30 cellular contexts compared by ENCODE assay signal in the genomic region with DNA sequence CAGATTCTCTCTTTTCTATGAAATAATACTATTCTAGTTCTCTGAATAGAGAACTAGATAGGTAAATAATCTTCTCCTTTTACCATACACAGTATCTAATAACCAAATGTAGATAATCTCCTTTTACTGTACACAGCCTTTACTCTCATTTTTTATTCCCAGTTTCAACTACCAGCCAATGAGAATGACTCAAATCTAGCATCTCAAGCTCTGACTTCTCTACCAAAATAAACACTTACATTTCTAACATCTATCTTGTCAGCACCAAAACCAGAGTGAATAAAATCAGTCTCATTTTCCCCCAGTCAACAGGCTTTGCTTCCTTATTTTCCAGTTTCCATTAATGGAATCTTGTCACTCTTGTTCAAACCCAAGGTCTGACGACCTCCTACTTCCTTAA.
"Had no signal": no experiment of that assay in that cellular context is flagged by ENCODE, and none has a peak within 500 bp of the region (broad histone marks: within the 10 kb centered on the region; RNA-seq: fewer than 3 reads in every experiment).

No MANE protein-coding gene starts in this region.

- H3K36me3 Mint-ChIP-seq: activated naive CD4-positive, alpha-beta T cell treated with anti-CD3 and anti-CD28 coated beads, Interleukin-2, amount 50 U/mL, for 72 hours had no signal

- DNase-seq: activated CD4-positive, alpha-beta memory T cell treated with anti-CD3 and anti-CD28 coated beads for 36 hours; activated CD4-positive, alpha-beta T cell treated with anti-CD3 and anti-CD28 coated beads, Interleukin-2, amount 10 ng/mL, durations not matched to agents 24 days and 14 days; activated CD4-positive, CD25-positive, alpha-beta regulatory T cell treated with anti-CD3 and anti-CD28 coated beads, Interleukin-2, amount 50 U/mL, for 72 hours; activated CD8-positive, alpha-beta memory T cell treated with anti-CD3 and anti-CD28 coated beads, Interleukin-2, amount 50 U/mL, for 4 hours; activated gamma-delta T cell treated with Interleukin-2 at 50 U/mL for 16 hours; activated T-cell treated with anti-CD3 and anti-CD28 coated beads, Interleukin-2, amount 50 U/mL, for 4 hours; central memory CD4-positive, alpha-beta T cell; colonic mucosa; effector CD8-positive, alpha-beta T cell; esophagus squamous epithelium; head of caudate nucleus; hypothalamus; immature natural killer cell; kidney; left colon; mammary epithelial cell; midbrain; naive thymus-derived CD8-positive, alpha-beta T cell; occipital lobe; right cardiac atrium; stimulated activated CD4-positive, alpha-beta T cell treated with anti-CD3 and anti-CD28 coated beads, Interleukin-15, amount 100 ng/mL, for 24 hours; stimulated activated CD4-positive, alpha-beta T cell treated with anti-CD3 and anti-CD28 coated beads, Interleukin-2, amount 100 ng/mL, for 24 hours; stimulated activated naive B cell treated with anti-CD40 and anti-IgM and Interleukin-4, amounts not matched to agents 10 μg/mL and 1 μg/mL and 100 μg/mL, for 72 hours; stomach; T-cell; thyroid gland; upper lobe of left lung had no signal

- H3K9me3 Mint-ChIP-seq: activated CD4-positive, alpha-beta memory T cell treated with anti-CD3 and anti-CD28 coated beads for 36 hours; activated CD4-positive, alpha-beta T cell treated with anti-CD3 and anti-CD28 coated beads, Interleukin-2, amount 10 ng/mL, durations not matched to agents 24 days and 14 days; activated naive CD4-positive, alpha-beta T cell treated with anti-CD3 and anti-CD28 coated beads, Interleukin-2, amount 50 U/mL, for 72 hours; activated T-cell treated with anti-CD3 and anti-CD28 coated beads, Interleukin-2, amount 50 U/mL, for 4 hours; activated T-helper 17 cell treated with anti-CD3 and anti-CD28 coated beads, Interleukin-2, amount 50 U/mL, for 72 hours; immature natural killer cell; naive thymus-derived CD8-positive, alpha-beta T cell; neural crest cell; stimulated activated naive B cell treated with anti-CD40 and anti-IgM and Interleukin-4, amounts not matched to agents 10 μg/mL and 1 μg/mL and 100 μg/mL, for 72 hours; T-cell had no signal

- H3K4me3 Mint-ChIP-seq: activated CD4-positive, alpha-beta memory T cell treated with anti-CD3 and anti-CD28 coated beads for 36 hours; activated CD4-positive, alpha-beta T cell treated with anti-CD3 and anti-CD28 coated beads, Interleukin-2, amount 10 ng/mL, durations not matched to agents 24 days and 14 days; activated T-cell treated with anti-CD3 and anti-CD28 coated beads, Interleukin-2, amount 50 U/mL, for 4 hours; activated T-helper 17 cell treated with anti-CD3 and anti-CD28 coated beads, Interleukin-2, amount 50 U/mL, for 72 hours; immature natural killer cell; naive thymus-derived CD8-positive, alpha-beta T cell; neural crest cell; stimulated activated naive B cell treated with anti-CD40 and anti-IgM and Interleukin-4, amounts not matched to agents 10 μg/mL and 1 μg/mL and 100 μg/mL, for 72 hours; T-cell had no signal

- H3K4me1 Mint-ChIP-seq: neural crest cell had no signal

- ATAC-seq: activated naive CD4-positive, alpha-beta T cell treated with anti-CD3 and anti-CD28 coated beads, Interleukin-2, amount 50 U/mL, for 72 hours; activated T-cell treated with anti-CD3 and anti-CD28 coated beads, Interleukin-2, amount 50 U/mL, for 4 hours; activated T-helper 17 cell treated with anti-CD3 and anti-CD28 coated beads, Interleukin-2, amount 50 U/mL, for 72 hours; left colon; naive thymus-derived CD8-positive, alpha-beta T cell; right cardiac atrium; stimulated activated naive B cell treated with anti-CD40 and anti-IgM and Interleukin-4, amounts not matched to agents 10 μg/mL and 1 μg/mL and 100 μg/mL, for 72 hours; T-cell had no signal

- H3K27ac Mint-ChIP-seq: activated CD4-positive, alpha-beta memory T cell treated with anti-CD3 and anti-CD28 coated beads for 36 hours; activated CD4-positive, alpha-beta T cell treated with anti-CD3 and anti-CD28 coated beads, Interleukin-2, amount 10 ng/mL, durations not matched to agents 24 days and 14 days; activated naive CD4-positive, alpha-beta T cell treated with anti-CD3 and anti-CD28 coated beads, Interleukin-2, amount 50 U/mL, for 72 hours; activated T-helper 17 cell treated with anti-CD3 and anti-CD28 coated beads, Interleukin-2, amount 50 U/mL, for 72 hours; stimulated activated naive B cell treated with anti-CD40 and anti-IgM and Interleukin-4, amounts not matched to agents 10 μg/mL and 1 μg/mL and 100 μg/mL, for 72 hours; T-cell had no signal

- H3K27me3 Mint-ChIP-seq: activated CD4-positive, alpha-beta memory T cell treated with anti-CD3 and anti-CD28 coated beads for 36 hours; activated CD4-positive, alpha-beta T cell treated with anti-CD3 and anti-CD28 coated beads, Interleukin-2, amount 10 ng/mL, durations not matched to agents 24 days and 14 days; activated T-helper 17 cell treated with anti-CD3 and anti-CD28 coated beads, Interleukin-2, amount 50 U/mL, for 72 hours; naive thymus-derived CD8-positive, alpha-beta T cell; stimulated activated naive B cell treated with anti-CD40 and anti-IgM and Interleukin-4, amounts not matched to agents 10 μg/mL and 1 μg/mL and 100 μg/mL, for 72 hours; T-cell had no signal
